ENCODE assay signal across 9 cellular contexts in genomic region chr6:12291785-12292604, GRCh38. TPM values are rescaled to one million over a fixed set of nuclear protein-coding genes. Genes with fewer than 3 reads are reported as not detected.
DNase-seq lines count a peak whose midpoint lies in the region; ATAC-seq and TF ChIP-seq lines count a peak whose summit lies in the region.
"Had no signal": no experiment of that assay in that cellular context is flagged by ENCODE, and none has a peak within 500 bp of the region (broad histone marks: within the 10 kb centered on the region; RNA-seq: fewer than 3 reads in every experiment).

No MANE protein-coding gene starts in this region.

- BruUV-seq in mammary epithelial cell (replicated peaks; lab: Mats Ljungman, UMichigan) = no TSS peak

- peak overlapping the region; percentile 88 for H3K4me2 ChIP-seq in mammary epithelial cell (ENCODE audit: insufficient read depth, low read depth, low read length)

- H3K27me3 ChIP-seq in mammary epithelial cell (ENCODE audit: insufficient read depth, low read length) = no peaks in the 10 kb centered on the region
- no peaks in the 10 kb centered on the region for H3K27me3 ChIP-seq in right lobe of liver

- in situ Hi-C loops in mammary epithelial cell (cut with MboI; ENCODE audit: low sequenced_read_pairs in 2 of 2) = loop anchor here in 1 of 2 donors (5.0 to 10.0 kb wide), 2 partner anchors 183 to 305 kb away; no protein-coding TSS in a partner anchor

- H3K4me3 Mint-ChIP-seq in natural killer cell (peak overlapping the region; percentile 45), immature natural killer cell (peak overlapping the region in 1 of 5 donors; percentile 40)
- H3K4me3 Mint-ChIP-seq in natural killer cell treated with Interleukin-12 subunit alpha and Interleukin-12 subunit beta and Interleukin-15 and Interleukin-18, amount 100 ng/mL, for 72 hours = no peak overlapping the region

- peaks cover 4% of the 10 kb centered on the region for H3K36me3 ChIP-seq in mammary epithelial cell (ENCODE audit: insufficient read depth, low read length)
- no peaks in the 10 kb centered on the region for H3K36me3 ChIP-seq in right lobe of liver

- H4K20me1 ChIP-seq in mammary epithelial cell (ENCODE audit: insufficient read depth, low read length) = no peaks in the 10 kb centered on the region

- H3K9ac ChIP-seq in mammary epithelial cell (ENCODE audit: insufficient read depth, low read length) = peak overlapping the region; percentile 66

- 11% methylated on average over 14 of the region's 15 CpGs for WGBS in mammary epithelial cell (ENCODE audit: low coverage, missing lambda C conversion rate)
- 17% methylated on average over 15 of the region's 15 CpGs for WGBS in right lobe of liver (ENCODE audit: insufficient coverage, low coverage, low lambda C conversion rate, missing lambda C conversion rate)

- TF ChIP-seq POLR2A in right lobe of liver (IDR thresholded peaks at IDR 0.05) = no peak

- H3K27me3 Mint-ChIP-seq in natural killer cell (ENCODE audit: low read depth in 2 of 2) = peaks cover 39 to 58% of the 10 kb centered on the region in 2 donors
- H3K27me3 Mint-ChIP-seq in natural killer cell treated with Interleukin-12 subunit alpha and Interleukin-12 subunit beta and Interleukin-15 and Interleukin-18, amount 100 ng/mL, for 72 hours = peaks cover 39 to 54% of the 10 kb centered on the region in 2 donors
- peaks cover 10 to 25% (median 11%) of the 10 kb centered on the region in 3 donors for H3K27me3 Mint-ChIP-seq in immature natural killer cell (ENCODE audit: low read depth in 3 of 3)

- no peaks in the 10 kb centered on the region for H3K36me3 Mint-ChIP-seq in natural killer cell
- H3K36me3 Mint-ChIP-seq in natural killer cell treated with Interleukin-12 subunit alpha and Interleukin-12 subunit beta and Interleukin-15 and Interleukin-18, amount 100 ng/mL, for 72 hours = no peaks in the 10 kb centered on the region
- H3K36me3 Mint-ChIP-seq in immature natural killer cell = no peaks in the 10 kb centered on the region

- no peaks in the 10 kb centered on the region for H3K9me3 Mint-ChIP-seq in natural killer cell
- H3K9me3 Mint-ChIP-seq in natural killer cell treated with Interleukin-12 subunit alpha and Interleukin-12 subunit beta and Interleukin-15 and Interleukin-18, amount 100 ng/mL, for 72 hours = no peaks in the 10 kb centered on the region
- H3K9me3 Mint-ChIP-seq in immature natural killer cell = no peaks in the 10 kb centered on the region
- H3K9me3 Mint-ChIP-seq: IgD-negative memory B cell had no signal

- H3K9me3 ChIP-seq in mammary epithelial cell (replicated peaks; ENCODE audit: insufficient read depth, low read length) (no peaks in the 10 kb centered on the region), right lobe of liver (no peaks in the 10 kb centered on the region)

- H3K4me1 Mint-ChIP-seq in natural killer cell (peaks cover 18 to 19% of the 10 kb centered on the region in 2 donors), immature natural killer cell (peaks cover 15 to 19% of the 10 kb centered on the region in 2 donors)
- H3K4me1 Mint-ChIP-seq in natural killer cell treated with Interleukin-12 subunit alpha and Interleukin-12 subunit beta and Interleukin-15 and Interleukin-18, amount 100 ng/mL, for 72 hours (ENCODE audit: low read depth in 2 of 2) = peaks cover 14 to 18% of the 10 kb centered on the region in 2 donors

- H3K27ac ChIP-seq in mammary epithelial cell (ENCODE audit: insufficient read depth, low read depth, low read length) = peak overlapping the region; percentile 38
- H3K27ac ChIP-seq in right lobe of liver = peak overlapping the region in 2 of 3 donors; percentile 8 to 19

- H3K4me1 ChIP-seq in mammary epithelial cell (ENCODE audit: insufficient read depth, low read length) = peaks cover 38% of the 10 kb centered on the region
- H3K4me1 ChIP-seq in right lobe of liver = peaks cover 0 to 10% (median 4%) of the 10 kb centered on the region in 4 donors

- H3K4me3 ChIP-seq in mammary epithelial cell (replicated peaks in 1 of 3; ENCODE audit: insufficient read depth in 1 of 3, low read depth in 2 of 3, low read length in 3 of 3) (peak overlapping the region; percentile 54 to 96 (median 60)), right lobe of liver (peak overlapping the region; percentile 0 to 45 (median 28))

- ATAC-seq in natural killer cell (no peak), right lobe of liver (peak; percentile 66 to 79 (median 72)), HG03342 (IDR thresholded peaks at IDR 0.05; ENCODE audit: unreplicated experiment) (no peak)
- ATAC-seq in natural killer cell treated with Interleukin-12 subunit alpha and Interleukin-12 subunit beta and Interleukin-15 and Interleukin-18, amount 100 ng/mL, for 72 hours = no peak

- peaks cover 12% of the 10 kb centered on the region for H3K79me2 ChIP-seq in mammary epithelial cell (ENCODE audit: insufficient read depth, low read length)

- dilution Hi-C loops in mammary epithelial cell (cut with HindIII; ENCODE audit: low sequenced_read_pairs) = loop anchor here (10.0 kb wide), 1 partner anchor 193 kb away; no protein-coding TSS in a partner anchor

- DNase-seq in natural killer cell (no peak), mammary epithelial cell (peak; percentile 44), right lobe of liver (peak in 1 of 3 donors; percentile 28), posterior vena cava (ENCODE audit: low spot score) (no peak), immature natural killer cell (no peak)
- DNase-seq in natural killer cell treated with Interleukin-12 subunit alpha and Interleukin-12 subunit beta and Interleukin-15 and Interleukin-18, amount 100 ng/mL, for 72 hours (ENCODE audit: low spot score) = no peak
- DNase-seq in activated CD8-positive, alpha-beta memory T cell treated with anti-CD3 and anti-CD28 coated beads for 24 hours = no peak

- CTCF ChIA-PET in mammary epithelial cell (lab: Charles Lee; ENCODE audit: low non-redundant PET) = interaction anchor here (0.9 kb wide), 1 partner anchor 313 kb away, joined by 6 read pairs; no protein-coding TSS in a partner anchor

- TF ChIP-seq CTCF in natural killer cell (IDR thresholded peaks at IDR 0.05) (no peak), mammary epithelial cell (conservative IDR thresholded peaks at IDR 0.05 in 1 of 2, IDR thresholded peaks at IDR 0.05 in 1 of 2; ENCODE audit: extremely low read depth in 1 of 2, insufficient read depth in 1 of 2, low read depth in 1 of 2, low read length in 2 of 2) (peak; percentile 34 to 56), right lobe of liver (IDR thresholded peaks at IDR 0.05) (peak; percentile 17 to 51 (median 42))

- no peak overlapping the region for H3K27ac Mint-ChIP-seq in natural killer cell
- H3K27ac Mint-ChIP-seq in natural killer cell treated with Interleukin-12 subunit alpha and Interleukin-12 subunit beta and Interleukin-15 and Interleukin-18, amount 100 ng/mL, for 72 hours = no peak overlapping the region
- no peak overlapping the region for H3K27ac Mint-ChIP-seq in immature natural killer cell
- H3K27ac Mint-ChIP-seq: IgD-negative memory B cell had no signal

- peak overlapping the region; percentile 77 for H2AFZ ChIP-seq in mammary epithelial cell (ENCODE audit: low read depth, low read length)

- intact Hi-C loops in natural killer cell (cut with micrococcal nuclease) = no loop called here
- intact Hi-C loops in mammary epithelial cell (cut with micrococcal nuclease) = loop anchor here (1.0 to 2.0 kb wide), 5 partner anchors 105 to 603 kb away; no protein-coding TSS in a partner anchor
- intact Hi-C loops in right lobe of liver (cut with DNase I) = loop anchor here (5.0 to 10.0 kb wide), 2 partner anchors 310 to 313 kb away; no protein-coding TSS in a partner anchor
- intact Hi-C loops in posterior vena cava (cut with DNase I) = loop anchor here in 1 of 2 donors (10.0 kb wide), 1 partner anchor 313 kb away; no protein-coding TSS in a partner anchor

RNA-seq across cellular contexts. Expression of gene EDN1, which starts 1.8 kb away (rescaled TPM):
- 1 to 10 TPM in 1 of 3 donors, under 1 TPM in 2; 0.63 to 1.5 (median 0.71) TPM for total RNA-seq in natural killer cell
- total RNA-seq in natural killer cell treated with Interleukin-12 subunit alpha and Interleukin-12 subunit beta and Interleukin-15 and Interleukin-18, amount 100 ng/mL, for 72 hours = under 1 TPM in 1 of 2 donors, not detected in 1; 0.20 TPM
- total RNA-seq in mammary epithelial cell = 10 to 100 TPM in 1 of 2 donors, 1 to 10 TPM in 1; 8.9 to 11.3 TPM
- polyA plus RNA-seq in mammary epithelial cell = 2.5 TPM
- 0.78 TPM for polyA minus RNA-seq in mammary epithelial cell
- total RNA-seq in right lobe of liver = 1 to 10 TPM in 3 of 6 experiments, under 1 TPM in 3; 0.18 to 6.8 (median 1.4) TPM
- total RNA-seq in posterior vena cava = 1 to 10 TPM; 4.0 to 7.2 TPM
- polyA plus RNA-seq in immature natural killer cell = not detected
- polyA plus RNA-seq: IgD-negative memory B cell had no signal

Comparison
In these comparisons a context has a peak if more than half of its experiments do, and no peak if none do; other contexts are left out.
1. ATAC-seq: peak in right lobe of liver (4 of 4); none in natural killer cell (0 of 3), natural killer cell treated with Interleukin-12 subunit alpha and Interleukin-12 subunit beta and Interleukin-15 and Interleukin-18, amount 100 ng/mL, for 72 hours (0 of 2) and HG03342 (single experiment).